In genomic region chr10:63618552-63618951, GRCh38 we compare ENCODE assay signal across 1 cellular context.
TF ChIP-seq lines count a peak whose summit lies in the region.

No MANE protein-coding gene starts in this region.

TF ChIP-seq in K562, 482 proteins besides CTCF, POLR2A, EP300 and RAD21 (continued from another document):
- TF ChIP-seq ZFP91 (CRISPR knock-in tag; IDR thresholded peaks at IDR 0.05): no peak
- TF ChIP-seq BRCA1 (IDR thresholded peaks at IDR 0.05): no peak
- no peak for TF ChIP-seq BRCA1 (CRISPR knock-in tag; IDR thresholded peaks at IDR 0.05)
- TF ChIP-seq ZNF316 (IDR thresholded peaks at IDR 0.05): peak; percentile 64
- TF ChIP-seq TOE1 (IDR thresholded peaks at IDR 0.05; ENCODE audit: borderline replicate concordance): no peak
- TF ChIP-seq TOE1 (CRISPR knock-in tag; IDR thresholded peaks at IDR 0.05; ENCODE audit: borderline replicate concordance, low read depth): no peak
- no peak for TF ChIP-seq SETDB1 (IDR thresholded peaks at IDR 0.05; ENCODE audit: low read length)
- TF ChIP-seq MAFF (IDR thresholded peaks at IDR 0.05; ENCODE audit: low read length): 0 out of 2 replicates have a peak, but pooled peaks have one; percentile 13
TF ChIP-seq in K562: peak in this region for 3.
